Comparison of ENCODE assay signal across 1 cellular context in the genomic region with DNA sequence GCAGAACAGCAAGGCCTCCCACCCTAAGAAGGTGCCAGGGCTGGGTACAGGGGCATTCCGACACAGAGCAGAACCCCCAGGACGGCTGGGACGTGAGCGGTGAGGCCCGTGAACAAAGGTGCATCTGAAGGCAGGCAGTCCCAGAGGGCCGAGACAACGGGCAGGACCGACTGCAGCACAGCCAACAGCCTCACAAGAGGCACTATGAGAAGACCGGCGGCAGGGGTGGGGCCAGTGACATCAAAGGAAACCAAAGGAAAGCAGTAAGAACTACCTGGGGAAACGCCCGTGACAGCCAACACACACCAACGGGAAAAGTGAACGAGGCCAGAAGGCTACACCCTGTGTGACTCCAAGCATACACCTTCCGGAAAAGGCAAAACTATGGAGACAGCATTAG.
TF ChIP-seq lines count a peak whose summit lies in the region.

No MANE protein-coding gene starts in this region.

TF ChIP-seq in WTC11, 78 proteins besides CTCF, POLR2A, EP300 and RAD21 (continued from another document):
- TF ChIP-seq AFF4 (CRISPR knock-in tag; IDR thresholded peaks at IDR 0.05; ENCODE audit: borderline replicate concordance) (no peak), FOXP1 (CRISPR knock-in tag; IDR thresholded peaks at IDR 0.05; ENCODE audit: borderline replicate concordance) (no peak), NFE2L1 (CRISPR knock-in tag; IDR thresholded peaks at IDR 0.05) (no peak), ZBTB21 (CRISPR knock-in tag; IDR thresholded peaks at IDR 0.05; ENCODE audit: borderline replicate concordance) (no peak), ZNF423 (CRISPR knock-in tag; IDR thresholded peaks at IDR 0.05) (no peak), CREM (CRISPR knock-in tag; IDR thresholded peaks at IDR 0.05) (no peak), ZNF416 (CRISPR knock-in tag; IDR thresholded peaks at IDR 0.05) (no peak)
- TF ChIP-seq, protein P1, sequence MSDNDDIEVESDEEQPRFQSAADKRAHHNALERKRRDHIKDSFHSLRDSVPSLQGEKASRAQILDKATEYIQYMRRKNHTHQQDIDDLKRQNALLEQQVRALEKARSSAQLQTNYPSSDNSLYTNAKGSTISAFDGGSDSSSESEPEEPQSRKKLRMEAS (CRISPR knock-in tag; IDR thresholded peaks at IDR 0.05) = no peak
- TF ChIP-seq, protein P2, sequence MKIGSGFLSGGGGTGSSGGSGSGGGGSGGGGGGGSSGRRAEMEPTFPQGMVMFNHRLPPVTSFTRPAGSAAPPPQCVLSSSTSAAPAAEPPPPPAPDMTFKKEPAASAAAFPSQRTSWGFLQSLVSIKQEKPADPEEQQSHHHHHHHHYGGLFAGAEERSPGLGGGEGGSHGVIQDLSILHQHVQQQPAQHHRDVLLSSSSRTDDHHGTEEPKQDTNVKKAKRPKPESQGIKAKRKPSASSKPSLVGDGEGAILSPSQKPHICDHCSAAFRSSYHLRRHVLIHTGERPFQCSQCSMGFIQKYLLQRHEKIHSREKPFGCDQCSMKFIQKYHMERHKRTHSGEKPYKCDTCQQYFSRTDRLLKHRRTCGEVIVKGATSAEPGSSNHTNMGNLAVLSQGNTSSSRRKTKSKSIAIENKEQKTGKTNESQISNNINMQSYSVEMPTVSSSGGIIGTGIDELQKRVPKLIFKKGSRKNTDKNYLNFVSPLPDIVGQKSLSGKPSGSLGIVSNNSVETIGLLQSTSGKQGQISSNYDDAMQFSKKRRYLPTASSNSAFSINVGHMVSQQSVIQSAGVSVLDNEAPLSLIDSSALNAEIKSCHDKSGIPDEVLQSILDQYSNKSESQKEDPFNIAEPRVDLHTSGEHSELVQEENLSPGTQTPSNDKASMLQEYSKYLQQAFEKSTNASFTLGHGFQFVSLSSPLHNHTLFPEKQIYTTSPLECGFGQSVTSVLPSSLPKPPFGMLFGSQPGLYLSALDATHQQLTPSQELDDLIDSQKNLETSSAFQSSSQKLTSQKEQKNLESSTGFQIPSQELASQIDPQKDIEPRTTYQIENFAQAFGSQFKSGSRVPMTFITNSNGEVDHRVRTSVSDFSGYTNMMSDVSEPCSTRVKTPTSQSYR (CRISPR knock-in tag; IDR thresholded peaks at IDR 0.05) = no peak
